Comparison of ENCODE assay signal across 8 cellular contexts in the genomic region with DNA sequence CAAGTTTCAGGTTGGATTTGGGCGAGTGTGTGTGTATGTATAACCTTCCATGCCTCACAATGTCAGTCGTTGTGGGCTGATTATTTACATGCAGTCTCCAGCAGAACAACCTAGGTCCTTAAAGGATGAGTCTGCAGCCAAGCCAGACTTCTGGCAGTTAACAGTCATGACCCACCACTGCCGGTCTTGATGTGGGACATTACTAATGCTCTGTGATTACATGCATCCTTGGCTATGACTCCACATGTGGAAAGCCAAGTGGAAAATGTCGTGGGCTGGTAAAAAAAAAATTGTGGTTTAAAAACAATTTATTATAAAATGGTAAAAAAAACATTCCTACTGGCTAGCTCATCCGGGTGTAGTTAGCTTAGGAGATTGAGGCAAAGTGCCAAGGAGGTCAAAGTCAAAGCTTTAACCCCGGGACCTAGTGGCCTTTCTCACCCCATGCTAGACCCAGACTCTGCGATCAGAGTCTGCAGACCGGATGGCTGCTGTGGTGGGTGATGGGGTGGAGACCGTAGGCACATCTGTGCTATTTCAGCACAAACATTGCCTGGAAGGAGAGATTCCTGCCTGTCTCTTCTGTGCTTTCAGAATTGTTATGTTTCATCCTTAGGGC. TPM values are rescaled to one million over a fixed set of nuclear protein-coding genes. Genes with fewer than 3 reads are reported as not detected.
DNase-seq lines count a peak whose midpoint lies in the region; ATAC-seq and TF ChIP-seq lines count a peak whose summit lies in the region.

No MANE protein-coding gene starts in this region.

- H3K9me3 Mint-ChIP-seq in HFFc6 (no peaks in the 10 kb centered on the region), chondrocyte (ENCODE audit: low read depth) (no peaks in the 10 kb centered on the region)

- peak; percentile 31 to 59 for ATAC-seq in lower lobe of right lung

- H3K27ac ChIP-seq in 22Rv1 (peak overlapping the region; percentile 93), lower lobe of right lung (peak overlapping the region; percentile 53)

- no peaks in the 10 kb centered on the region for H3K9me3 ChIP-seq in lower lobe of right lung

- H3K4me1 Mint-ChIP-seq in HFFc6 (ENCODE audit: low read depth) (peaks cover 76% of the 10 kb centered on the region), chondrocyte (ENCODE audit: low read depth) (peaks cover 39% of the 10 kb centered on the region)

- H3K4me3 Mint-ChIP-seq in HFFc6 (peak overlapping the region; percentile 48), chondrocyte (ENCODE audit: unreplicated experiment) (no peak overlapping the region)

- no peak overlapping the region for H3K4me3 ChIP-seq in lower lobe of right lung

- no peaks in the 10 kb centered on the region for H3K27me3 ChIP-seq in lower lobe of right lung (ENCODE audit: low read depth)

- H3K36me3 ChIP-seq in lower lobe of right lung: peaks cover 6% of the 10 kb centered on the region

- DNase-seq in HFFc6 (peak; percentile 97), chondrocyte (ENCODE audit: low spot score) (no peak), lower lobe of right lung (no peak), RPMI8226 (no peak), NAMALWA (ENCODE audit: low spot score) (no peak), C1 segment of cervical spinal cord (lab: John Stamatoyannopoulos, UW) (no peak)
- no peak for DNase-seq in activated effector memory CD4-positive, alpha-beta T cell treated with Interleukin-2 at 50 U/mL for 16 hours

- intact Hi-C loops in lower lobe of right lung (cut with DNase I): loop anchor here (5.0 kb wide), 1 partner anchor 67 kb away; no protein-coding TSS in a partner anchor

- TF ChIP-seq CTCF in 22Rv1 (IDR thresholded peaks at IDR 0.05) (no peak), HFFc6 (IDR thresholded peaks at IDR 0.05) (no peak), chondrocyte (IDR thresholded peaks at IDR 0.05) (peak; percentile 15), lower lobe of right lung (IDR thresholded peaks at IDR 0.05) (no peak)

- H3K27me3 Mint-ChIP-seq in HFFc6 (ENCODE audit: insufficient read depth) (no peaks in the 10 kb centered on the region; the same call in 1 of the 2 replicates), chondrocyte (ENCODE audit: low read depth) (no peaks in the 10 kb centered on the region)

- H3K36me3 Mint-ChIP-seq in HFFc6 (ENCODE audit: low read depth): peaks cover 23% of the 10 kb centered on the region
- peaks cover 4% of the 10 kb centered on the region for H3K36me3 Mint-ChIP-seq in chondrocyte (ENCODE audit: low read depth)

- H3K27ac Mint-ChIP-seq in HFFc6 (peak overlapping the region; percentile 74), chondrocyte (ENCODE audit: unreplicated experiment) (peak overlapping the region; percentile 69)

- peaks cover 48% of the 10 kb centered on the region for H3K4me1 ChIP-seq in lower lobe of right lung

RNA-seq across cellular contexts. Expression of a gene that starts 6.8 kb away (rescaled TPM):
- 1 to 10 TPM in 1 of 6 experiments, under 1 TPM in 4, not detected in 1; 0.51 to 1.3 (median 0.77) TPM for total RNA-seq in HFFc6 (2021; fragmentation: NEBNext Ultra II Directional; extraction: Animal tissue kit (Norgen Biotek cat#: 25700))
- total RNA-seq in chondrocyte (0.95 to 1.3 TPM (median 0.99 TPM) in 3 replicates), lower lobe of right lung (65.8 TPM)

RNA-seq across cellular contexts. Expression of a gene that starts 53.0 kb away (rescaled TPM):
- total RNA-seq in HFFc6 (2021; fragmentation: NEBNext Ultra II Directional; extraction: Animal tissue kit (Norgen Biotek cat#: 25700)): 10 to 100 TPM; 12.2 to 18.8 (median 16.2) TPM
- 3.3 to 6.3 TPM (median 3.4 TPM) in 3 replicates for total RNA-seq in chondrocyte
- total RNA-seq in lower lobe of right lung: 18.8 TPM

Comparison
In these comparisons a context has a peak if more than half of its experiments do, and no peak if none do; other contexts are left out.
1. RNA of a gene that starts 6.8 kb away (total RNA-seq): 65.8 TPM in lower lobe of right lung (single experiment); 0.95 to 1.3 TPM in chondrocyte and 0.51 to 1.3 TPM in HFFc6; every median in the first group is over 10 times any median in the second.